Comparison of ENCODE assay signal across 8 cellular contexts in the genomic region with DNA sequence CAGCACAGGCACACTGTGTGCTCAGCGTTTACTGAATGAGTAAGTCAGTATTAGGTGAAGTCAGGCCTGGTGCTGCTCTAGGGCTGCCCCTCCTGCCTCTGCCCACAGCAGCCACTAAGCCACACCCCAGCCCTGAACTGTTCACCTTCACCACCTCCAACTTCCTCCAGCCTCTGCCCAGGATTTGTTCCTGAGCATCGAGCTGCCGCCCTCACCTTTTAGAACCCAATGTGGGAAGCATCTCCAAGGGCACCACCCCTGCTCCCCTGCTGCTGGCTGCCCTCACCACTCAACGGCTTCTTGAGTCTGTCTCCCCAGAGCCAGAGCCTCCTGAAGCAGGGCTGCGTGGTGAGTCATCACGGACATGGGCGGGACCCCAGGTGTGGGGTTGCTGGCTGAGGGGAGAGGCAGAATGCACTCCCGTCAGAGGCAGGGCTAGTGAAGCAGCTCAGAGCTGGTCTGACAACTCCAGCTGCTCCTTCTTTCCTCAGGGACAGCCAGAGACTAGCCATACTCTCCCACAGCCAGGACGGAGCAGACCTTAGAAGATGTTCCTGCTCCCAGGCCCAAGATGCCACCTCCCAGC. TPM values are rescaled to one million over a fixed set of nuclear protein-coding genes. Genes with fewer than 3 reads are reported as not detected.
DNase-seq lines count a peak whose midpoint lies in the region; ATAC-seq and TF ChIP-seq lines count a peak whose summit lies in the region.

No MANE protein-coding gene starts in this region.

- no peak overlapping the region for H2AFZ ChIP-seq in GM23338

- intact Hi-C loops in Calu3 (cut with micrococcal nuclease; ENCODE audit: unreplicated experiment): no loop called here

- CTCF ChIA-PET in Calu3 (lab: Charles Lee): interaction anchor here (0.6 to 1.0 kb wide), 7 partner anchors 12 to 73 kb away, joined by 3 to 6 read pairs (median 4); a partner anchor contains a TSS

- BruUV-seq in Calu3 (replicated peaks; lab: Mats Ljungman, UMichigan): no TSS peak

- peaks cover 5% of the 10 kb centered on the region; the same call in 1 of the 2 replicates for H4K20me1 ChIP-seq in GM23338 (replicated peaks; ENCODE audit: insufficient read depth)

- no peak for ATAC-seq in HG02938 (IDR thresholded peaks at IDR 0.05; ENCODE audit: unreplicated experiment)
- ATAC-seq in GM23338: no peak

- H3K27ac ChIP-seq in angular gyrus (ENCODE audit: low read depth, low read length): peak overlapping the region; percentile 7
- peak overlapping the region; percentile 67 for H3K27ac ChIP-seq in muscle layer of duodenum (ENCODE audit: low read length)
- no peak overlapping the region for H3K27ac ChIP-seq in GM23338 (ENCODE audit: low read depth)

- H3K27me3 Mint-ChIP-seq in Calu3 (ENCODE audit: unreplicated experiment) (no peaks in the 10 kb centered on the region), GM23338 (ENCODE audit: insufficient read depth, low read depth, poor library complexity) (peaks cover 5% of the 10 kb centered on the region)

- H3K36me3 ChIP-seq in muscle layer of duodenum (ENCODE audit: control insufficient read depth in 1 of 2, insufficient read depth in 2 of 2, low read length in 2 of 2) (peaks cover 14 to 17% of the 10 kb centered on the region in 2 donors), GM23338 (ENCODE audit: insufficient read depth) (peaks cover 8% of the 10 kb centered on the region)

- H3K27ac Mint-ChIP-seq in Calu3 (ENCODE audit: unreplicated experiment) (peak overlapping the region; percentile 89), GM23338 (no peak overlapping the region; the same call in 1 of the 2 replicates)

- H3K79me2 ChIP-seq in GM23338 (replicated peaks; ENCODE audit: insufficient read depth): peaks cover 26% of the 10 kb centered on the region

- DNase-seq in Calu3: peak; percentile 96
- DNase-seq in RPMI7951 (ENCODE audit: low read depth): peak; percentile 54
- DNase-seq in NCI-H2081 (lab: John Stamatoyannopoulos, UW): no peak
- no peak for DNase-seq in medulla oblongata (ENCODE audit: extremely low spot score)
- no peak for DNase-seq in GM23338 (ENCODE audit: low spot score)

- H3K4me3 Mint-ChIP-seq in Calu3 (ENCODE audit: low read depth, unreplicated experiment) (peak overlapping the region; percentile 56), GM23338 (no peak overlapping the region)

- no peaks in the 10 kb centered on the region for H3K9me3 ChIP-seq in muscle layer of duodenum (ENCODE audit: control insufficient read depth in 1 of 2, low read length in 2 of 2)

- H3K9me2 ChIP-seq in GM23338 (ENCODE audit: insufficient read depth): no peaks in the 10 kb centered on the region

- H3K4me1 ChIP-seq in muscle layer of duodenum (ENCODE audit: control insufficient read depth in 1 of 2, insufficient read depth in 2 of 2, low read length in 2 of 2) (peaks cover 19 to 37% of the 10 kb centered on the region in 2 donors), GM23338 (ENCODE audit: insufficient read depth) (peaks cover 6% of the 10 kb centered on the region; the same call in 1 of the 2 replicates)

- H3K4me1 Mint-ChIP-seq in Calu3 (ENCODE audit: low read depth, unreplicated experiment) (peaks cover 28% of the 10 kb centered on the region), GM23338 (peaks cover 20% of the 10 kb centered on the region)

- no peak for TF ChIP-seq CTCF in Calu3 (IDR thresholded peaks at IDR 0.05; ENCODE audit: unreplicated experiment)
- TF ChIP-seq CTCF in GM23338 (conservative IDR thresholded peaks at IDR 0.05; ENCODE audit: low read depth in 2 of 2): no peak

- H3K4me3 ChIP-seq in muscle layer of duodenum (ENCODE audit: low read depth in 1 of 2, low read length in 2 of 2): no peak overlapping the region
- H3K4me3 ChIP-seq in GM23338: no peak overlapping the region

- no peaks in the 10 kb centered on the region for H3K27me3 ChIP-seq in muscle layer of duodenum (ENCODE audit: low read depth, low read length)
- H3K27me3 ChIP-seq in GM23338 (ENCODE audit: insufficient read depth): no peaks in the 10 kb centered on the region

- peaks cover 36% of the 10 kb centered on the region for H3K36me3 Mint-ChIP-seq in Calu3 (ENCODE audit: insufficient read depth, unreplicated experiment)
- H3K36me3 Mint-ChIP-seq in GM23338 (ENCODE audit: low read depth): peaks cover 65% of the 10 kb centered on the region

- no peaks in the 10 kb centered on the region for H3K9me3 Mint-ChIP-seq in Calu3 (ENCODE audit: low read depth, unreplicated experiment)
- H3K9me3 Mint-ChIP-seq in GM23338: peaks cover 16% of the 10 kb centered on the region

- H3K4me2 ChIP-seq in GM23338: no peak overlapping the region

- H3F3A ChIP-seq in GM23338 (replicated peaks; ENCODE audit: low read depth): peaks cover 10% of the 10 kb centered on the region; the same call in 1 of the 2 replicates

TF ChIP-seq in GM23338, 12 proteins besides CTCF, POLR2A, EP300 and RAD21 (continues in another document):
- TF ChIP-seq JUNB (IDR thresholded peaks at IDR 0.05; ENCODE audit: unreplicated experiment) (no peak), EZH2 (IDR thresholded peaks at IDR 0.05; ENCODE audit: low read depth, unreplicated experiment) (no peak), CREB1 (CRISPR knock-in tag; IDR thresholded peaks at IDR 0.05; ENCODE audit: low read depth) (no peak), ZNF114 (CRISPR knock-in tag; IDR thresholded peaks at IDR 0.05) (no peak), STAT1 (IDR thresholded peaks at IDR 0.05; ENCODE audit: unreplicated experiment) (no peak), ZNF331 (CRISPR knock-in tag; IDR thresholded peaks at IDR 0.05; ENCODE audit: low read depth) (no peak)
- TF ChIP-seq, protein P1, sequence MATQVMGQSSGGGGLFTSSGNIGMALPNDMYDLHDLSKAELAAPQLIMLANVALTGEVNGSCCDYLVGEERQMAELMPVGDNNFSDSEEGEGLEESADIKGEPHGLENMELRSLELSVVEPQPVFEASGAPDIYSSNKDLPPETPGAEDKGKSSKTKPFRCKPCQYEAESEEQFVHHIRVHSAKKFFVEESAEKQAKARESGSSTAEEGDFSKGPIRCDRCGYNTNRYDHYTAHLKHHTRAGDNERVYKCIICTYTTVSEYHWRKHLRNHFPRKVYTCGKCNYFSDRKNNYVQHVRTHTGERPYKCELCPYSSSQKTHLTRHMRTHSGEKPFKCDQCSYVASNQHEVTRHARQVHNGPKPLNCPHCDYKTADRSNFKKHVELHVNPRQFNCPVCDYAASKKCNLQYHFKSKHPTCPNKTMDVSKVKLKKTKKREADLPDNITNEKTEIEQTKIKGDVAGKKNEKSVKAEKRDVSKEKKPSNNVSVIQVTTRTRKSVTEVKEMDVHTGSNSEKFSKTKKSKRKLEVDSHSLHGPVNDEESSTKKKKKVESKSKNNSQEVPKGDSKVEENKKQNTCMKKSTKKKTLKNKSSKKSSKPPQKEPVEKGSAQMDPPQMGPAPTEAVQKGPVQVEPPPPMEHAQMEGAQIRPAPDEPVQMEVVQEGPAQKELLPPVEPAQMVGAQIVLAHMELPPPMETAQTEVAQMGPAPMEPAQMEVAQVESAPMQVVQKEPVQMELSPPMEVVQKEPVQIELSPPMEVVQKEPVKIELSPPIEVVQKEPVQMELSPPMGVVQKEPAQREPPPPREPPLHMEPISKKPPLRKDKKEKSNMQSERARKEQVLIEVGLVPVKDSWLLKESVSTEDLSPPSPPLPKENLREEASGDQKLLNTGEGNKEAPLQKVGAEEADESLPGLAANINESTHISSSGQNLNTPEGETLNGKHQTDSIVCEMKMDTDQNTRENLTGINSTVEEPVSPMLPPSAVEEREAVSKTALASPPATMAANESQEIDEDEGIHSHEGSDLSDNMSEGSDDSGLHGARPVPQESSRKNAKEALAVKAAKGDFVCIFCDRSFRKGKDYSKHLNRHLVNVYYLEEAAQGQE (IDR thresholded peaks at IDR 0.05; ENCODE audit: unreplicated experiment): no peak
- TF ChIP-seq, protein P2, sequence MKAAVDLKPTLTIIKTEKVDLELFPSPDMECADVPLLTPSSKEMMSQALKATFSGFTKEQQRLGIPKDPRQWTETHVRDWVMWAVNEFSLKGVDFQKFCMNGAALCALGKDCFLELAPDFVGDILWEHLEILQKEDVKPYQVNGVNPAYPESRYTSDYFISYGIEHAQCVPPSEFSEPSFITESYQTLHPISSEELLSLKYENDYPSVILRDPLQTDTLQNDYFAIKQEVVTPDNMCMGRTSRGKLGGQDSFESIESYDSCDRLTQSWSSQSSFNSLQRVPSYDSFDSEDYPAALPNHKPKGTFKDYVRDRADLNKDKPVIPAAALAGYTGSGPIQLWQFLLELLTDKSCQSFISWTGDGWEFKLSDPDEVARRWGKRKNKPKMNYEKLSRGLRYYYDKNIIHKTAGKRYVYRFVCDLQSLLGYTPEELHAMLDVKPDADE (IDR thresholded peaks at IDR 0.05): no peak

RNA-seq across cellular contexts. Expression of a gene that starts 5.8 kb away (rescaled TPM):
- 35.7 and 36.9 TPM in 2 replicates for total RNA-seq in Calu3 (2022)
- 42.2 and 52.3 TPM in 2 replicates for total RNA-seq in RPMI7951 (2014; rRNA removed; shearing (Covaris generic))
- total RNA-seq in GM23338 (2014; rRNA removed; shearing (Covaris generic)): 74.3 and 77.8 TPM in 2 replicates
- polyA plus RNA-seq in GM23338 (2016; fragmentation: Nextera tagmentation; extraction: Ambion mirVana): 28.9 and 30.0 TPM in 2 replicates

RNA-seq across cellular contexts. Expression of a gene that starts 11.3 kb away (rescaled TPM):
- 29.2 and 31.2 TPM in 2 replicates for total RNA-seq in Calu3 (2022)
- total RNA-seq in RPMI7951 (2014; rRNA removed; shearing (Covaris generic)): 26.8 and 33.7 TPM in 2 replicates
- total RNA-seq in GM23338 (2014; rRNA removed; shearing (Covaris generic)): 32.2 and 41.6 TPM in 2 replicates
- polyA plus RNA-seq in GM23338 (2016; fragmentation: Nextera tagmentation; extraction: Ambion mirVana): 71.0 and 81.5 TPM in 2 replicates

RNA-seq across cellular contexts. Expression of a gene that starts 13.4 kb away (rescaled TPM):
- total RNA-seq in Calu3 (2022): 1.3 and 1.5 TPM in 2 replicates
- total RNA-seq in RPMI7951 (2014; rRNA removed; shearing (Covaris generic)): 0.29 and 0.72 TPM in 2 replicates
- 2.8 and 5.0 TPM in 2 replicates for total RNA-seq in GM23338 (2014; rRNA removed; shearing (Covaris generic))
- 1.7 and 2.1 TPM in 2 replicates for polyA plus RNA-seq in GM23338 (2016; fragmentation: Nextera tagmentation; extraction: Ambion mirVana)

RNA-seq across cellular contexts. Expression of a gene that starts 17.5 kb away (rescaled TPM):
- total RNA-seq in Calu3 (2022): 4.3 and 5.5 TPM in 2 replicates
- total RNA-seq in RPMI7951 (2014; rRNA removed; shearing (Covaris generic)): 11.5 and 12.0 TPM in 2 replicates
- 2.5 and 7.1 TPM in 2 replicates for total RNA-seq in GM23338 (2014; rRNA removed; shearing (Covaris generic))
- 2.4 and 3.7 TPM in 2 replicates for polyA plus RNA-seq in GM23338 (2016; fragmentation: Nextera tagmentation; extraction: Ambion mirVana)

RNA-seq across cellular contexts. Expression of a gene that starts 17.5 kb away (rescaled TPM):
- total RNA-seq in Calu3 (2022): 11.6 and 15.0 TPM in 2 replicates
- 14.6 and 16.1 TPM in 2 replicates for total RNA-seq in RPMI7951 (2014; rRNA removed; shearing (Covaris generic))
- 11.3 and 16.7 TPM in 2 replicates for total RNA-seq in GM23338 (2014; rRNA removed; shearing (Covaris generic))
- 11.2 and 12.1 TPM in 2 replicates for polyA plus RNA-seq in GM23338 (2016; fragmentation: Nextera tagmentation; extraction: Ambion mirVana)

Comparison
In these comparisons a context has a peak if more than half of its experiments do, and no peak if none do; other contexts are left out.
1. DNase-seq: peak in Calu3 (single experiment) and RPMI7951 (single experiment); none in NCI-H2081 (0 of 2), medulla oblongata (single experiment) and GM23338 (single experiment).